In genomic region chr3:49346797-49347251, GRCh38 we compare ENCODE assay signal across 11 cellular contexts. TPM values are rescaled to one million over a fixed set of nuclear protein-coding genes. Genes with fewer than 3 reads are reported as not detected.
DNase-seq lines count a peak whose midpoint lies in the region; ATAC-seq and TF ChIP-seq lines count a peak whose summit lies in the region.
"Had no signal": no experiment of that assay in that cellular context is flagged by ENCODE, and none has a peak within 500 bp of the region (broad histone marks: within the 10 kb centered on the region; RNA-seq: fewer than 3 reads in every experiment).

No MANE protein-coding gene starts in this region.

- no peaks in the 10 kb centered on the region for H3K9me3 ChIP-seq in GM23248 (ENCODE audit: low read depth)

- TF ChIP-seq CTCF in RWPE1 (conservative IDR thresholded peaks at IDR 0.05; ENCODE audit: low read depth): no peak

- DNase-seq in GM23248 (peak; percentile 82), RWPE1 (ENCODE audit: low spot score) (peak; percentile 39), fibroblast of gingiva (ENCODE audit: low read depth) (peak; percentile 47), DMS 273 (lab: John Stamatoyannopoulos, UW; ENCODE audit: unreplicated experiment) (no peak), HUDEP-2 (lab: John Stamatoyannopoulos, UW; ENCODE audit: unreplicated experiment in 76 of 76) (no peak)
- DNase-seq in stimulated activated naive CD4-positive, alpha-beta T cell treated with Interleukin-2 at 50 U/mL for 16 hours (lab: John Stamatoyannopoulos, UW): no peak
- DNase-seq: activated CD4-positive, alpha-beta T cell treated with anti-CD3 and anti-CD28 coated beads, Interleukin-2, amount 10 ng/mL, durations not matched to agents 7 days and 5 days; NCI-H1105 had no signal

- CTCF ChIA-PET in RWPE1 (lab: Yijun Ruan, JAX): no interaction called here

- peaks cover 39% of the 10 kb centered on the region for H3K4me1 ChIP-seq in GM23248 (ENCODE audit: insufficient read depth)

- 68 to 71% methylated on average over 6 of the region's 6 CpGs for WGBS in GM23248 (ENCODE audit: low coverage in 1 of 2, low lambda C conversion rate in 2 of 2, missing lambda C conversion rate in 2 of 2), 2 experiments

- no peak for ATAC-seq in GM21515 (IDR thresholded peaks at IDR 0.05; ENCODE audit: unreplicated experiment)

- peak overlapping the region; percentile 13 for H3K4me2 ChIP-seq in GM23248 (ENCODE audit: unreplicated experiment)
- H3K4me2 ChIP-seq: hepatocyte had no signal

- POLR2A ChIA-PET in RWPE1 (lab: Yijun Ruan, JAX; ENCODE audit: low non-redundant PET): no interaction called here

- H3K79me2 ChIP-seq in GM23248 (ENCODE audit: insufficient read depth): no peaks in the 10 kb centered on the region
- H3K79me2 ChIP-seq: hepatocyte had no signal

- no peaks in the 10 kb centered on the region for H3K36me3 ChIP-seq in GM23248 (ENCODE audit: low read depth)

- H3F3A ChIP-seq in GM23248 (ENCODE audit: insufficient read depth): peaks cover 20% of the 10 kb centered on the region

- H3K27ac ChIP-seq in GM23248 (peak overlapping the region; percentile 73), RWPE1 (peak overlapping the region; percentile 90), skin epidermis (peak overlapping the region in 19 of 21 experiments; percentile 2 to 86 (median 72))
- H3K27ac ChIP-seq: hepatocyte had no signal

- no peak overlapping the region for H2AFZ ChIP-seq in GM23248
- H2AFZ ChIP-seq: hepatocyte had no signal

- no peaks in the 10 kb centered on the region for H4K20me1 ChIP-seq in GM23248 (ENCODE audit: insufficient read depth)

- H3K9ac ChIP-seq in GM23248: no peak overlapping the region

- no peaks in the 10 kb centered on the region for H3K9me2 ChIP-seq in GM23248 (ENCODE audit: insufficient read depth)

- H3K27me3 ChIP-seq in GM23248 (replicated peaks; ENCODE audit: insufficient read depth): no peaks in the 10 kb centered on the region
- H3K27me3 ChIP-seq: hepatocyte had no signal

- in situ Hi-C loops in GM23248 (cut with MboI): no loop called here

- H3K4me3 ChIP-seq in GM23248 (peak overlapping the region; percentile 35; the same call in 1 of the 2 replicates), skin epidermis (no peak overlapping the region)
- H3K4me3 ChIP-seq: hepatocyte had no signal

RNA-seq across cellular contexts. Expression of gene USP4, which starts 7.0 kb away (rescaled TPM):
- 11.2 and 17.6 TPM in 2 replicates for total RNA-seq in GM23248 (2014; rRNA removed; shearing (Covaris generic))
- 47.6 and 50.9 TPM in 2 replicates for polyA plus RNA-seq in GM23248 (2016; fragmentation: Nextera tagmentation; extraction: Ambion mirVana)

RNA-seq across cellular contexts. Expression of gene GPX1, which starts 11.3 kb away (rescaled TPM):
- 201 and 229 TPM in 2 replicates for total RNA-seq in GM23248 (2014; rRNA removed; shearing (Covaris generic))
- 446 and 454 TPM in 2 replicates for polyA plus RNA-seq in GM23248 (2016; fragmentation: Nextera tagmentation; extraction: Ambion mirVana)

Comparison
In these comparisons a context has a peak if more than half of its experiments do, and no peak if none do; other contexts are left out.
1. DNase-seq: peak in GM23248 (single experiment), RWPE1 (single experiment) and fibroblast of gingiva (single experiment); none in stimulated activated naive CD4-positive, alpha-beta T cell treated with Interleukin-2 at 50 U/mL for 16 hours (single experiment), DMS 273 (single experiment) and HUDEP-2 (0 of 76).
2. Peak in every context shown above with its lines, with median percentiles within 50 percentile points of each other: H3K27ac ChIP-seq.